18 cellular contexts compared by ENCODE assay signal in genomic region chr7:121279822-121280221, GRCh38. TPM values are rescaled to one million over a fixed set of nuclear protein-coding genes. Genes with fewer than 3 reads are reported as not detected.
"Had no signal": no experiment of that assay in that cellular context is flagged by ENCODE, and none has a peak within 500 bp of the region (broad histone marks: within the 10 kb centered on the region; RNA-seq: fewer than 3 reads in every experiment).

No MANE protein-coding gene starts in this region.

- H3K36me3 ChIP-seq: thyroid gland, WERI-Rb-1 had no signal

- H3K36me3 Mint-ChIP-seq: immature natural killer cell had no signal

- H3K4me3 Mint-ChIP-seq: dendritic cell treated with granulocyte-macrophage colony-stimulating factor and Interleukin-4, amounts not matched to agents 40 ng/mL and 50 ng/mL, for 4 days; immature natural killer cell; nephron had no signal

- H3K27ac ChIP-seq: sigmoid colon, thyroid gland, WERI-Rb-1 had no signal

- FAIRE-seq: urothelium cell line had no signal

- H3K9me3 ChIP-seq: sigmoid colon, thyroid gland had no signal

- H3K4me1 Mint-ChIP-seq: immature natural killer cell had no signal

- H3K27ac Mint-ChIP-seq: dendritic cell treated with granulocyte-macrophage colony-stimulating factor and Interleukin-4, amounts not matched to agents 40 ng/mL and 50 ng/mL, for 4 days; immature natural killer cell; nephron had no signal

- H3K27me3 ChIP-seq: sigmoid colon, SJSA1, thyroid gland had no signal

- H3K4me3 ChIP-seq: sigmoid colon, SJSA1, thyroid gland had no signal

- H3K27me3 Mint-ChIP-seq: dendritic cell treated with granulocyte-macrophage colony-stimulating factor and Interleukin-4, amounts not matched to agents 40 ng/mL and 50 ng/mL, for 4 days had no signal

- ATAC-seq: left cardiac atrium had no signal

- H3K4me1 ChIP-seq: thyroid gland had no signal

- DNase-seq: activated CD4-positive, alpha-beta T cell treated with anti-CD3 and anti-CD28 coated beads for 48 hours; activated CD8-positive, alpha-beta memory T cell treated with anti-CD3 and anti-CD28 coated beads for 24 hours; activated effector memory CD4-positive, alpha-beta T cell treated with Interleukin-2 at 50 U/mL for 16 hours; anterior cingulate cortex; immature natural killer cell; left cardiac atrium; sigmoid colon; stimulated activated CD4-positive, alpha-beta T cell treated with anti-CD3 and anti-CD28 coated beads, Interleukin-2, amount 100 ng/mL, for 48 hours; thyroid gland had no signal

RNA-seq across cellular contexts. Expression of gene WNT16, which starts 49.0 kb away (rescaled TPM):
- total RNA-seq: activated naive CD4-positive, alpha-beta T cell treated with anti-CD3 and anti-CD28 coated beads, Interleukin-2, amount 50 U/mL, for 72 hours; epithelial cell of proximal tubule; left cardiac atrium; lung microvascular endothelial cell; omental fat pad; SJSA1; thyroid gland had no signal
